In the genomic region with DNA sequence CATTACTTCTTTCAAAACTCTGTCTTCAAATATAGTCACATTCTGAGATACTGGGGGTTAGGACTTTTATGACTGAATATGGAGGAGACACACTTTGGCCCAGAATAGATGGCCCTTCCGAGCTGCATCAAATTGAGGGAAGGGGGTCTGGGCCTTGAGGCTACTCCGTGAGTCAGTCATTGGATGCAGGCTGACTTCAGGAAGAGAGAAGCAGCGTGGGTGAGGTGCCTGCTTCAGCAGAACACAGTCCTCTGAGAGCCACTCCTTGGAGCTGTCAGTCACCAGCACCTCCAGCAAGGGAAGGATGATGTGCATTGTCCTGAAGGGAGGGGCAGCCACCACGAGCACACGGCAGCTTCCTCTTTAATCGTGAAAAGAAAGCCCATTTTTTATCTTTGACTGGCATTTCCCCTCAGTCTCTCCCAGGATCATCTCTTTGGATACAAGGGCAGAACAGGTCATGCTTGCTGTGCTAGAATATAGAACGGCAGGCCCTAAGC, we compare ENCODE assay signal across 27 cellular contexts.
"Had no signal": no experiment of that assay in that cellular context is flagged by ENCODE, and none has a peak within 500 bp of the region (broad histone marks: within the 10 kb centered on the region; RNA-seq: fewer than 3 reads in every experiment).

No MANE protein-coding gene starts in this region.

- H3K36me3 ChIP-seq: esophagus squamous epithelium, left lung, lower lobe of right lung, neutrophil, ovary, right lobe of liver, upper lobe of left lung, vagina had no signal

- H3K36me3 Mint-ChIP-seq: activated naive CD4-positive, alpha-beta T cell treated with anti-CD3 and anti-CD28 coated beads, Interleukin-2, amount 50 U/mL, for 72 hours; natural killer cell had no signal

- H3K9me3 ChIP-seq: esophagus squamous epithelium, left lung, lower lobe of right lung, neutrophil, ovary, right lobe of liver, upper lobe of left lung, vagina had no signal

- H3K27me3 Mint-ChIP-seq: activated CD4-positive, alpha-beta T cell treated with anti-CD3 and anti-CD28 coated beads for 36 hours; central memory CD8-positive, alpha-beta T cell; stimulated activated naive CD8-positive, alpha-beta T cell treated with anti-CD3 and anti-CD28 coated beads, Interleukin-15, Interleukin-2, amounts not matched to agents 100 ng/mL and 50 ng/mL, for 24 hours; T-helper 17 cell had no signal

- H3K4me3 Mint-ChIP-seq: activated CD4-positive, alpha-beta T cell treated with anti-CD3 and anti-CD28 coated beads for 36 hours; activated T-cell treated with anti-CD3 and anti-CD28 coated beads, Interleukin-2, amount 50 U/mL, for 72 hours; central memory CD8-positive, alpha-beta T cell; natural killer cell; stimulated activated naive CD8-positive, alpha-beta T cell treated with anti-CD3 and anti-CD28 coated beads, Interleukin-15, Interleukin-2, amounts not matched to agents 100 ng/mL and 50 ng/mL, for 24 hours; T-helper 17 cell had no signal

- H3K4me1 ChIP-seq: esophagus squamous epithelium, left lung, lower lobe of right lung, right lobe of liver, upper lobe of left lung, vagina had no signal

- H3K27ac Mint-ChIP-seq: activated CD4-positive, alpha-beta T cell treated with anti-CD3 and anti-CD28 coated beads for 36 hours; activated naive CD4-positive, alpha-beta T cell treated with anti-CD3 and anti-CD28 coated beads, Interleukin-2, amount 50 U/mL, for 72 hours; activated T-cell treated with anti-CD3 and anti-CD28 coated beads, Interleukin-2, amount 50 U/mL, for 72 hours; natural killer cell; progenitor cell of endocrine pancreas; stimulated activated naive CD8-positive, alpha-beta T cell treated with anti-CD3 and anti-CD28 coated beads, Interleukin-15, Interleukin-2, amounts not matched to agents 100 ng/mL and 50 ng/mL, for 24 hours; T-helper 17 cell had no signal

- H3K4me1 Mint-ChIP-seq: activated CD4-positive, alpha-beta T cell treated with anti-CD3 and anti-CD28 coated beads for 36 hours; central memory CD8-positive, alpha-beta T cell; natural killer cell; T-helper 17 cell had no signal

- DNase-seq: activated CD4-positive, alpha-beta T cell treated with anti-CD3 and anti-CD28 coated beads for 36 hours; activated CD4-positive, CD25-positive, alpha-beta regulatory T cell; activated naive CD4-positive, alpha-beta T cell; activated T-cell treated with anti-CD3 and anti-CD28 coated beads for 4 hours; activated T-cell treated with anti-CD3 and anti-CD28 coated beads, Interleukin-2, amount 50 U/mL, for 72 hours; dermis blood vessel endothelial cell; effector CD4-positive, alpha-beta T cell; esophagus squamous epithelium; foreskin melanocyte; left lung; lower lobe of right lung; mesenchymal stem cell; natural killer cell; ovary; right lobe of liver; stimulated activated CD4-positive, alpha-beta T cell treated with anti-CD3 and anti-CD28 coated beads, Interleukin-2, amount 100 ng/mL, for 48 hours; substantia nigra; T-helper 17 cell; T1000; upper lobe of left lung had no signal

- H3K27ac ChIP-seq: epithelial cell of prostate, esophagus squamous epithelium, left lung, lower lobe of right lung, neutrophil, ovary, right lobe of liver, upper lobe of left lung, vagina had no signal

- ATAC-seq: activated CD4-positive, alpha-beta T cell treated with anti-CD3 and anti-CD28 coated beads for 36 hours; activated naive CD4-positive, alpha-beta T cell treated with anti-CD3 and anti-CD28 coated beads, Interleukin-2, amount 50 U/mL, for 72 hours; activated T-cell treated with anti-CD3 and anti-CD28 coated beads, Interleukin-2, amount 50 U/mL, for 72 hours; left lung; natural killer cell; right lobe of liver; T-helper 17 cell had no signal

- H3K27me3 ChIP-seq: esophagus squamous epithelium, left lung, neutrophil, ovary, right lobe of liver, upper lobe of left lung, vagina had no signal

- H3K9me3 Mint-ChIP-seq: natural killer cell had no signal

- H3K4me3 ChIP-seq: esophagus squamous epithelium, left lung, lower lobe of right lung, ovary, right lobe of liver, upper lobe of left lung, vagina had no signal
